ENCODE assay signal across 10 cellular contexts in genomic region chr11:44484211-44484610, GRCh38.
DNase-seq lines count a peak whose midpoint lies in the region; ATAC-seq, FAIRE-seq and TF ChIP-seq lines count a peak whose summit lies in the region.
"Had no signal": no experiment of that assay in that cellular context is flagged by ENCODE, and none has a peak within 500 bp of the region (broad histone marks: within the 10 kb centered on the region; RNA-seq: fewer than 3 reads in every experiment).

No MANE protein-coding gene starts in this region.

- H3K9me3 ChIP-seq in endothelial cell of umbilical vein (replicated peaks; ENCODE audit: control insufficient read depth, insufficient read depth, low read length): no peaks in the 10 kb centered on the region
- H3K9me3 ChIP-seq in osteoblast (ENCODE audit: low read depth, low read length): no peaks in the 10 kb centered on the region

- H3K27ac ChIP-seq in endothelial cell of umbilical vein (ENCODE audit: insufficient read depth, low read depth, low read length): no peak overlapping the region
- no peak overlapping the region for H3K27ac ChIP-seq in osteoblast (ENCODE audit: low read depth, low read length)
- H3K27ac ChIP-seq: BLaER1 had no signal

- H2AFZ ChIP-seq in endothelial cell of umbilical vein (ENCODE audit: low read depth, low read length) (no peak overlapping the region), osteoblast (ENCODE audit: low read length) (peak overlapping the region; percentile 35)

- no peak overlapping the region for H3K4me3 ChIP-seq in NB4 (ENCODE audit: low read depth, low read length)
- H3K4me3 ChIP-seq in endothelial cell of umbilical vein (replicated peaks in 1 of 3; ENCODE audit: insufficient read depth in 1 of 3, low read depth in 1 of 3, low read length in 3 of 3): no peak overlapping the region
- H3K4me3 ChIP-seq in osteoblast (ENCODE audit: insufficient read depth, low read length): no peak overlapping the region
- H3K4me3 ChIP-seq: BLaER1 had no signal

- no peak for ATAC-seq in HG02571 (IDR thresholded peaks at IDR 0.05; ENCODE audit: unreplicated experiment)

- no peaks in the 10 kb centered on the region for H3K36me3 ChIP-seq in endothelial cell of umbilical vein (ENCODE audit: control insufficient read depth in 2 of 2, extremely low read depth in 1 of 2, insufficient read depth in 2 of 2, low read length in 2 of 2)
- H3K36me3 ChIP-seq in osteoblast (ENCODE audit: insufficient read depth, low read length): no peaks in the 10 kb centered on the region
- H3K36me3 ChIP-seq: BLaER1 had no signal

- TF ChIP-seq CTCF in NB4 (IDR thresholded peaks at IDR 0.05; ENCODE audit: low read depth, low read length) (peak; percentile 37), endothelial cell of umbilical vein (IDR thresholded peaks at IDR 0.05; ENCODE audit: extremely low read depth in 1 of 2, insufficient read depth in 1 of 2, low read depth in 1 of 2, low read length in 2 of 2) (peak; percentile 29 to 51), osteoblast (IDR thresholded peaks at IDR 0.05; ENCODE audit: extremely low read depth, low read depth, low read length) (peak; percentile 57)

- dilution Hi-C loops in endothelial cell of umbilical vein (cut with MboI; ENCODE audit: extremely low pct_ligation_motif_present, low sequenced_read_pairs): no loop called here

- no peaks in the 10 kb centered on the region for H3K9me1 ChIP-seq in endothelial cell of umbilical vein (replicated peaks; ENCODE audit: control insufficient read depth, extremely low read depth, insufficient read depth, low read length)

- POLR2A ChIA-PET in endothelial cell of umbilical vein (lab: Charles Lee): no interaction called here

- FAIRE-seq in endothelial cell of umbilical vein (lab: Jason Lieb, UNC): peak; percentile 60

- H4K20me1 ChIP-seq in endothelial cell of umbilical vein (replicated peaks; ENCODE audit: control insufficient read depth, extremely low read depth, insufficient read depth, low read length) (no peaks in the 10 kb centered on the region), osteoblast (ENCODE audit: insufficient read depth, low read length) (no peaks in the 10 kb centered on the region)
- H4K20me1 ChIP-seq: BLaER1 had no signal

- CTCF ChIA-PET in endothelial cell of umbilical vein (lab: Charles Lee): interaction anchor here (0.5 to 2.4 kb wide), 10 partner anchors 13 to 390 kb away, joined by 3 to 23 read pairs (median 5); no protein-coding TSS in a partner anchor

- intact Hi-C loops in endothelial cell of umbilical vein (cut with micrococcal nuclease): loop anchor here (1.0 to 2.0 kb wide), 2 partner anchors 55 to 351 kb away; no protein-coding TSS in a partner anchor

- H3K79me2 ChIP-seq in endothelial cell of umbilical vein (ENCODE audit: control insufficient read depth, insufficient read depth, low read length) (no peaks in the 10 kb centered on the region), osteoblast (ENCODE audit: insufficient read depth, low read length) (no peaks in the 10 kb centered on the region)

- no TSS peak for BruUV-seq in endothelial cell of umbilical vein (replicated peaks; lab: Mats Ljungman, UMichigan)

- TF ChIP-seq POLR2A in NB4 (IDR thresholded peaks at IDR 0.05; ENCODE audit: extremely low read depth, insufficient read length) (no peak), endothelial cell of umbilical vein (IDR thresholded peaks at IDR 0.05; ENCODE audit: low read depth, low read length) (no peak)

- no peak overlapping the region for H3K4me2 ChIP-seq in endothelial cell of umbilical vein (ENCODE audit: insufficient read depth, low read length)
- no peak overlapping the region for H3K4me2 ChIP-seq in osteoblast (ENCODE audit: insufficient read depth, low read length)
- H3K4me2 ChIP-seq: BLaER1 had no signal

- peak; percentile 13 for DNase-seq in NCI-H2196 (lab: John Stamatoyannopoulos, UW; ENCODE audit: unreplicated experiment)
- DNase-seq in NCI-H2196 treated with DMSO at 0.1 percent for 48 hours (lab: John Stamatoyannopoulos, UW; ENCODE audit: unreplicated experiment): no peak
- peak; percentile 29 for DNase-seq in NB4 (ENCODE audit: low read depth)
- DNase-seq in endothelial cell of umbilical vein (ENCODE audit: low read depth, low spot score): peak; percentile 12
- DNase-seq in osteoblast (ENCODE audit: insufficient read length, low spot score, missing footprints): peak; percentile 81
- DNase-seq in COR-L47 (lab: John Stamatoyannopoulos, UW): no peak
- DNase-seq in SW 1271 (lab: John Stamatoyannopoulos, UW): no peak
- DNase-seq: activated CD4-positive, alpha-beta T cell treated with anti-CD3 and anti-CD28 coated beads, Interleukin-2, amount 50 U/mL, for 1 hour had no signal

- no peak overlapping the region for H3K9ac ChIP-seq in endothelial cell of umbilical vein (replicated peaks; ENCODE audit: extremely low read depth, insufficient read depth, low read length)
- H3K9ac ChIP-seq: BLaER1 had no signal

- H3K27me3 ChIP-seq in endothelial cell of umbilical vein (ENCODE audit: control insufficient read depth in 2 of 2, insufficient read depth in 2 of 2, low read length in 2 of 2): peaks cover 0 to 1% of the 10 kb centered on the region in 2 experiments
- peaks cover 19% of the 10 kb centered on the region for H3K27me3 ChIP-seq in osteoblast (ENCODE audit: insufficient read depth, low read length)
- H3K27me3 ChIP-seq: BLaER1 had no signal

- H3K4me1 ChIP-seq in endothelial cell of umbilical vein (ENCODE audit: control insufficient read depth, extremely low read depth, insufficient read depth, low read length): no peaks in the 10 kb centered on the region
- H3K4me1 ChIP-seq in osteoblast (ENCODE audit: insufficient read depth, low read length): no peaks in the 10 kb centered on the region
- H3K4me1 ChIP-seq: BLaER1 had no signal

TF ChIP-seq in endothelial cell of umbilical vein, 7 proteins besides CTCF, POLR2A, EP300 and RAD21:
- TF ChIP-seq MYC (IDR thresholded peaks at IDR 0.05; ENCODE audit: low read depth, low read length) (no peak), MAX (IDR thresholded peaks at IDR 0.05; ENCODE audit: insufficient read depth, insufficient read length) (no peak), FOS (IDR thresholded peaks at IDR 0.05; ENCODE audit: borderline replicate concordance, insufficient read depth, low read length) (no peak), GATA2 (IDR thresholded peaks at IDR 0.05; ENCODE audit: insufficient read depth, insufficient read length, low read depth, low read length) (no peak), POLR2AphosphoS5 (IDR thresholded peaks at IDR 0.05; ENCODE audit: insufficient read depth, low read depth, low read length) (no peak), EZH2 (IDR thresholded peaks at IDR 0.05; ENCODE audit: borderline replicate concordance, low read depth, low read length, severe bottlenecking) (no peak), JUN (IDR thresholded peaks at IDR 0.05; ENCODE audit: borderline replicate concordance, insufficient read depth, insufficient read length, low read depth) (no peak)

Comparison
In these comparisons a context has a peak if more than half of its experiments do, and no peak if none do; other contexts are left out.
1. DNase-seq: peak in NCI-H2196 (single experiment), NB4 (single experiment), endothelial cell of umbilical vein (single experiment) and osteoblast (single experiment); none in NCI-H2196 treated with DMSO at 0.1 percent for 48 hours (single experiment), COR-L47 (single experiment) and SW 1271 (0 of 2).
2. Peak in every context shown above with its lines, with median percentiles within 50 percentile points of each other: CTCF ChIP-seq.